18 cellular contexts compared by ENCODE assay signal in the genomic region with DNA sequence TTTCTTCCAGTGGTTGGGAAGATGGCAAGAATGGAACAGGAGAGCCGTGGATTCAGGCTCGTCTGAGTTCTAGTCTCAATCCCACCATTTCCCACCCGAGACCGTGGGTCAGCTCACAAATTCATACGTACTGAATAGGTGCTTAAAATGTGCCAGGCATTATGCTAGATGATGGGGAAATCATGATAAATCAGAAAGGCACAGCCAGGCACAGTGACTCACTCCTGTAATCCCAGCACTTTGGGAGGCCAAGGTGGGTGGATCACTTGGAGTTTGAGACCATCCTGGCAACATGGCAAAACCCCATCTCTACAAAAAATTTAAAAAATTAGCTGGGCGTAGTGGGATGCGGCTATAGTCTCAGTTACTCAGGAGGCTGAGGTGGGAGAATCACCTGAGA. TPM values are rescaled to one million over a fixed set of nuclear protein-coding genes. Genes with fewer than 3 reads are reported as not detected.
DNase-seq lines count a peak whose midpoint lies in the region; ATAC-seq and TF ChIP-seq lines count a peak whose summit lies in the region.
"Had no signal": no experiment of that assay in that cellular context is flagged by ENCODE, and none has a peak within 500 bp of the region (broad histone marks: within the 10 kb centered on the region; RNA-seq: fewer than 3 reads in every experiment).

No MANE protein-coding gene starts in this region.

- dilution Hi-C loops in IMR-90 (cut with HindIII; ENCODE audit: low sequenced_read_pairs, unreplicated experiment) = no loop called here

- no CpG with 5 or more reads among the region's 7 CpGs for WGBS in IMR-90 (ENCODE audit: extremely low coverage in 2 of 2, insufficient read length in 1 of 2), 2 experiments

- no peak overlapping the region for H2AFZ ChIP-seq in IMR-90 (replicated peaks; ENCODE audit: low read length, poor library complexity)
- H2AFZ ChIP-seq: GM23338 had no signal

- H3K27ac Mint-ChIP-seq in activated T-cell treated with anti-CD3 and anti-CD28 coated beads, Interleukin-2, amount 50 U/mL, for 24 hours = no peak overlapping the region
- H3K27ac Mint-ChIP-seq: B cell; CD8-positive, alpha-beta T cell; GM23338; HFFc6 had no signal

- no peak overlapping the region for H3K9ac ChIP-seq in IMR-90 (ENCODE audit: low read depth, low read length)
- H3K9ac ChIP-seq: BLaER1 treated with 17β-estradiol and CSF1 and Interleukin-3, amounts not matched to agents 10 nM and 100 nM had no signal

- H2BK20ac ChIP-seq in IMR-90 (ENCODE audit: low read depth, low read length) = no peak overlapping the region

- in situ Hi-C loops in IMR-90 (cut with MboI; ENCODE audit: low sequenced_read_pairs) = no loop called here

- H2AK9ac ChIP-seq in IMR-90 (replicated peaks; ENCODE audit: low read depth, low read length, poor library complexity) = no peak overlapping the region

- H3K9me3 ChIP-seq in IMR-90 (ENCODE audit: control insufficient read depth, insufficient read depth, low read length) = no peaks in the 10 kb centered on the region

- TF ChIP-seq CTCF in IMR-90 (conservative IDR thresholded peaks at IDR 0.05; ENCODE audit: low read depth, low read length) (no peak), fibroblast of mammary gland (conservative IDR thresholded peaks at IDR 0.05; ENCODE audit: control insufficient read depth, insufficient read depth, low read depth, low read length) (no peak)

- POLR2A ChIA-PET in IMR-90 (lab: Charles Lee; ENCODE audit: unreplicated experiment) = no interaction called here

- H3K9me1 ChIP-seq in IMR-90 (ENCODE audit: insufficient read depth, low read length) = peaks cover 7% of the 10 kb centered on the region; the same call in 1 of the 2 replicates

- H2AK5ac ChIP-seq in IMR-90 (ENCODE audit: low read depth, low read length) = no peak overlapping the region; the same call in 1 of the 2 replicates

- BruUV-seq in IMR-90 (replicated peaks; lab: Mats Ljungman, UMichigan) = no TSS peak

- H3K27ac ChIP-seq in IMR-90 (ENCODE audit: insufficient read depth, low read length) = no peak overlapping the region
- H3K27ac ChIP-seq: BLaER1 treated with 17β-estradiol and CSF1 and Interleukin-3, amounts not matched to agents 10 nM and 100 nM had no signal

- peaks cover 4% of the 10 kb centered on the region; the same call in 1 of the 2 replicates for H3K4me1 ChIP-seq in IMR-90 (ENCODE audit: control insufficient read depth, insufficient read depth, low read length)

- H3K18ac ChIP-seq in IMR-90 (ENCODE audit: low read depth, low read length) = no peak overlapping the region

- H4K5ac ChIP-seq in IMR-90 (ENCODE audit: low read depth, low read length) = no peak overlapping the region

- ATAC-seq in IMR-90 (ENCODE audit: low read depth) (no peak), GM19035 (IDR thresholded peaks at IDR 0.05; ENCODE audit: unreplicated experiment) (no peak)
- ATAC-seq: CD8-positive, alpha-beta T cell; GM23338; HCT116; K562 had no signal

- peaks cover 23% of the 10 kb centered on the region for H3K36me3 Mint-ChIP-seq in activated T-cell treated with anti-CD3 and anti-CD28 coated beads, Interleukin-2, amount 50 U/mL, for 24 hours (ENCODE audit: low read depth)

- no peaks in the 10 kb centered on the region for H3K27me3 Mint-ChIP-seq in activated T-cell treated with anti-CD3 and anti-CD28 coated beads, Interleukin-2, amount 50 U/mL, for 24 hours
- H3K27me3 Mint-ChIP-seq: B cell had no signal

- H3K23ac ChIP-seq in IMR-90 (ENCODE audit: low read depth, low read length) = no peak overlapping the region

- H2BK120ac ChIP-seq in IMR-90 (ENCODE audit: low read depth, low read length) = no peak overlapping the region

- intact Hi-C loops in IMR-90 (cut with micrococcal nuclease) = no loop called here

- peak; percentile 28 for DNase-seq in IMR-90
- peak; percentile 73 for DNase-seq in amniotic epithelial cell (ENCODE audit: low read depth)
- DNase-seq in fibroblast of mammary gland (ENCODE audit: low read depth) = peak; percentile 38
- DNase-seq in activated T-cell treated with anti-CD3 and anti-CD28 coated beads, Interleukin-2, amount 50 U/mL, for 24 hours = no peak
- no peak for DNase-seq in activated CD4-positive, CD25-positive, alpha-beta regulatory T cell treated with anti-CD3 and anti-CD28 coated beads, Interleukin-2, amount 50 U/mL, for 72 hours
- DNase-seq in DMS153 treated with DMSO at 0.1 percent for 48 hours (lab: John Stamatoyannopoulos, UW; ENCODE audit: unreplicated experiment) = no peak
- DNase-seq: Calu3; CD8-positive, alpha-beta T cell; DMS53; DND-41; EL; HFFc6 had no signal

- no peak for TF ChIP-seq POLR2A in IMR-90 (IDR thresholded peaks at IDR 0.05; ENCODE audit: low read depth, low read length)

- H3K9me3 Mint-ChIP-seq in activated T-cell treated with anti-CD3 and anti-CD28 coated beads, Interleukin-2, amount 50 U/mL, for 24 hours = no peaks in the 10 kb centered on the region
- H3K9me3 Mint-ChIP-seq: CD8-positive, alpha-beta T cell; GM23338; HFFc6 had no signal

- no peaks in the 10 kb centered on the region for H3K36me3 ChIP-seq in IMR-90 (ENCODE audit: control insufficient read depth, insufficient read depth, low read length)

- H3K4me3 ChIP-seq in IMR-90 (ENCODE audit: insufficient read depth, low read depth, low read length) (no peak overlapping the region), fibroblast of mammary gland (ENCODE audit: control insufficient read depth, low read depth, low read length) (no peak overlapping the region)
- H3K4me3 ChIP-seq: BLaER1 treated with 17β-estradiol and CSF1 and Interleukin-3, amounts not matched to agents 10 nM and 100 nM; GM23338; K562 had no signal

- no peak overlapping the region for H2BK5ac ChIP-seq in IMR-90 (ENCODE audit: low read depth, low read length, poor library complexity, severe bottlenecking)

- H3K27me3 ChIP-seq in IMR-90 (ENCODE audit: control insufficient read depth, insufficient read depth, low read length) = no peaks in the 10 kb centered on the region
- H3K27me3 ChIP-seq: BLaER1 treated with 17β-estradiol and CSF1 and Interleukin-3, amounts not matched to agents 10 nM and 100 nM had no signal

- no peaks in the 10 kb centered on the region for H3K4me1 Mint-ChIP-seq in activated T-cell treated with anti-CD3 and anti-CD28 coated beads, Interleukin-2, amount 50 U/mL, for 24 hours (ENCODE audit: low read depth)
- H3K4me1 Mint-ChIP-seq: B cell had no signal

- H3K79me1 ChIP-seq in IMR-90 (ENCODE audit: low read depth in 1 of 2, low read length in 2 of 2) = no peaks in the 10 kb centered on the region

- no peak overlapping the region for H2BK15ac ChIP-seq in IMR-90 (ENCODE audit: low read depth, low read length)

- no peak overlapping the region for H3K4me3 Mint-ChIP-seq in activated T-cell treated with anti-CD3 and anti-CD28 coated beads, Interleukin-2, amount 50 U/mL, for 24 hours
- H3K4me3 Mint-ChIP-seq: B cell; CD8-positive, alpha-beta T cell; GM23338; HFFc6 had no signal

- H3K4me2 ChIP-seq in IMR-90 (ENCODE audit: low read depth, low read length) = no peak overlapping the region
- H3K4me2 ChIP-seq: GM23338 had no signal

- H3K4ac ChIP-seq in IMR-90 (ENCODE audit: low read depth, low read length) = no peak overlapping the region

- H3K56ac ChIP-seq in IMR-90 (ENCODE audit: extremely low read depth, insufficient read depth, low read length) = no peak overlapping the region

- no peak overlapping the region for H4K91ac ChIP-seq in IMR-90 (ENCODE audit: insufficient read depth, low read depth, low read length)

- H3K14ac ChIP-seq in IMR-90 (replicated peaks; ENCODE audit: low read depth, low read length) = no peak overlapping the region

- no peak overlapping the region for H4K8ac ChIP-seq in IMR-90 (ENCODE audit: low read depth in 2 of 2, low read length in 2 of 2)

- CTCF ChIA-PET in IMR-90 (lab: Yijun Ruan, JAX) = no interaction called here

- no peak for TF ChIP-seq RAD21 in IMR-90 (IDR thresholded peaks at IDR 0.05; ENCODE audit: low read length)

- H4K20me1 ChIP-seq in IMR-90 (ENCODE audit: insufficient read depth, low read length) = no peaks in the 10 kb centered on the region
- H4K20me1 ChIP-seq: BLaER1 treated with 17β-estradiol and CSF1 and Interleukin-3, amounts not matched to agents 10 nM and 100 nM had no signal

TF ChIP-seq in IMR-90, 13 proteins besides CTCF, POLR2A, EP300 and RAD21:
- TF ChIP-seq CEBPB (IDR thresholded peaks at IDR 0.05; ENCODE audit: low read depth, low read length) (0 out of 2 replicates have a peak, but pooled peaks have one; percentile 18), BHLHE40 (IDR thresholded peaks at IDR 0.05; ENCODE audit: low read depth, low read length) (no peak)

RNA-seq across cellular contexts. Expression of a gene that starts 7.1 kb away (rescaled TPM):
- 46.4 and 47.5 TPM in 2 replicates for total RNA-seq in IMR-90 (2012; rRNA removed)
- polyA plus RNA-seq in IMR-90 (2012; rRNA removed) = 65.5 and 69.8 TPM in 2 replicates
- polyA plus RNA-seq in IMR-90 (2012; cell fraction: cytosol; rRNA removed) = 66.8 and 79.6 TPM in 2 replicates
- polyA plus RNA-seq in IMR-90 (2012; cell fraction: nucleus; rRNA removed; ENCODE audit: low replicate concordance) = 42.7 and 68.1 TPM in 2 replicates

RNA-seq across cellular contexts. Expression of a gene that starts 17.8 kb away (rescaled TPM):
- total RNA-seq in IMR-90 (2012; rRNA removed) = 16.0 and 29.7 TPM in 2 replicates
- polyA plus RNA-seq in IMR-90 (2012; rRNA removed) = 25.6 and 25.7 TPM in 2 replicates
- 23.2 and 28.5 TPM in 2 replicates for polyA plus RNA-seq in IMR-90 (2012; cell fraction: cytosol; rRNA removed)
- polyA plus RNA-seq in IMR-90 (2012; cell fraction: nucleus; rRNA removed; ENCODE audit: low replicate concordance) = 44.8 and 73.3 TPM in 2 replicates

RNA-seq across cellular contexts. Expression of a gene that starts 28.5 kb away (rescaled TPM):
- total RNA-seq in IMR-90 (2012; rRNA removed) = 9,081 and 15,383 TPM in 2 replicates
- polyA plus RNA-seq in IMR-90 (2012; rRNA removed) = 11,896 and 18,749 TPM in 2 replicates
- polyA plus RNA-seq in IMR-90 (2012; cell fraction: cytosol; rRNA removed) = 53,551 and 65,152 TPM in 2 replicates
- polyA plus RNA-seq in IMR-90 (2012; cell fraction: nucleus; rRNA removed; ENCODE audit: low replicate concordance) = 5,542 and 13,774 TPM in 2 replicates

RNA-seq across cellular contexts. Expression of a gene that starts 45.4 kb away (rescaled TPM):
- 5.4 and 5.6 TPM in 2 replicates for total RNA-seq in IMR-90 (2012; rRNA removed)
- 24.1 and 26.5 TPM in 2 replicates for polyA plus RNA-seq in IMR-90 (2012; rRNA removed)
- 17.9 and 18.9 TPM in 2 replicates for polyA plus RNA-seq in IMR-90 (2012; cell fraction: cytosol; rRNA removed)
- 4.8 and 10.9 TPM in 2 replicates for polyA plus RNA-seq in IMR-90 (2012; cell fraction: nucleus; rRNA removed; ENCODE audit: low replicate concordance)

Comparison
In these comparisons a context has a peak if more than half of its experiments do, and no peak if none do; other contexts are left out.
1. DNase-seq: peak in IMR-90 (single experiment), amniotic epithelial cell (single experiment) and fibroblast of mammary gland (single experiment); none in activated T-cell treated with anti-CD3 and anti-CD28 coated beads, Interleukin-2, amount 50 U/mL, for 24 hours (single experiment), activated CD4-positive, CD25-positive, alpha-beta regulatory T cell treated with anti-CD3 and anti-CD28 coated beads, Interleukin-2, amount 50 U/mL, for 72 hours (single experiment) and DMS153 treated with DMSO at 0.1 percent for 48 hours (single experiment).